In genomic region chr12:115440438-115440837, GRCh38 we compare ENCODE assay signal across 13 cellular contexts.
DNase-seq lines count a peak whose midpoint lies in the region; ATAC-seq and TF ChIP-seq lines count a peak whose summit lies in the region.
"Had no signal": no experiment of that assay in that cellular context is flagged by ENCODE, and none has a peak within 500 bp of the region (broad histone marks: within the 10 kb centered on the region; RNA-seq: fewer than 3 reads in every experiment).

No MANE protein-coding gene starts in this region.

- peak; percentile 14 for DNase-seq in HCEC 1CT
- DNase-seq in SK-N-SH: no peak
- DNase-seq in fibroblast of the aortic adventitia (ENCODE audit: low read depth): peak; percentile 61
- DNase-seq in stomach: peak; percentile 42
- DNase-seq in coronary artery (ENCODE audit: low spot score): no peak
- no peak for DNase-seq in stimulated activated CD4-positive, alpha-beta T cell treated with anti-CD3 and anti-CD28 coated beads, Interleukin-4, amount 100 ng/mL, for 4 hours
- DNase-seq: mucosa of descending colon, NCI-H526, spleen, T-helper 17 cell had no signal

- no peak for TF ChIP-seq POLR2A in stomach (IDR thresholded peaks at IDR 0.05)

- TF ChIP-seq RAD21 in SK-N-SH (IDR thresholded peaks at IDR 0.05; ENCODE audit: low read length): no peak

- no peaks in the 10 kb centered on the region for H3K9me2 ChIP-seq in SK-N-SH

- H4K20me1 ChIP-seq in SK-N-SH (ENCODE audit: insufficient read depth): no peaks in the 10 kb centered on the region

- H3K79me2 ChIP-seq in SK-N-SH (ENCODE audit: insufficient read depth): no peaks in the 10 kb centered on the region

- H3K9me3 ChIP-seq in SK-N-SH: no peaks in the 10 kb centered on the region
- no peaks in the 10 kb centered on the region for H3K9me3 ChIP-seq in stomach
- H3K9me3 ChIP-seq: ascending aorta, mucosa of descending colon, spleen had no signal

- TF ChIP-seq CTCF in SK-N-SH (IDR thresholded peaks at IDR 0.05): no peak
- TF ChIP-seq CTCF in fibroblast of the aortic adventitia (IDR thresholded peaks at IDR 0.05; ENCODE audit: insufficient read depth, low read length): no peak
- TF ChIP-seq CTCF in stomach (IDR thresholded peaks at IDR 0.05): no peak
- TF ChIP-seq CTCF in coronary artery (IDR thresholded peaks at IDR 0.05): no peak

- no peak for ATAC-seq in HG03469 (IDR thresholded peaks at IDR 0.05; ENCODE audit: unreplicated experiment)
- ATAC-seq: mucosa of descending colon; stimulated activated effector memory CD8-positive, alpha-beta T cell treated with anti-CD3 and anti-CD28 coated beads, Interleukin-12 subunit alpha, Interleukin-12 subunit beta, amount 100 ng/mL, for 72 hours; T-helper 17 cell had no signal

- POLR2A ChIA-PET in SK-N-SH (lab: Yijun Ruan, JAX): no interaction called here

- H3K4me3 ChIP-seq in SK-N-SH (ENCODE audit: low read depth in 2 of 2, low read length in 1 of 2) (no peak overlapping the region), fibroblast of the aortic adventitia (ENCODE audit: low read depth, low read length) (no peak overlapping the region), stomach (no peak overlapping the region), coronary artery (no peak overlapping the region)
- H3K4me3 ChIP-seq: ascending aorta, mucosa of descending colon, spleen had no signal

- H3K4me1 ChIP-seq in SK-N-SH (ENCODE audit: control insufficient read depth in 1 of 2, insufficient read depth in 2 of 2, low read depth in 1 of 2, low read length in 1 of 2) (no peaks in the 10 kb centered on the region; a peak in 1 of 4 replicates), stomach (no peaks in the 10 kb centered on the region)
- H3K4me1 ChIP-seq: ascending aorta, spleen had no signal

- CTCF ChIA-PET in SK-N-SH (lab: Yijun Ruan, JAX): no interaction called here

- TF ChIP-seq EP300 in SK-N-SH (IDR thresholded peaks at IDR 0.05; ENCODE audit: borderline replicate concordance in 1 of 2, low read depth in 1 of 2, low read length in 1 of 2) (no peak; a peak in 1 of 4 replicates), stomach (IDR thresholded peaks at IDR 0.05) (no peak)

- intact Hi-C loops in stomach (cut with DNase I; ENCODE audit: low total_unique reads): no loop called here

- H3K36me3 ChIP-seq in SK-N-SH (replicated peaks in 1 of 2; ENCODE audit: control insufficient read depth in 1 of 2, insufficient read depth in 2 of 2, low read length in 1 of 2) (no peaks in the 10 kb centered on the region), stomach (no peaks in the 10 kb centered on the region)
- H3K36me3 ChIP-seq: ascending aorta, spleen had no signal

- H3K27me3 ChIP-seq in SK-N-SH (ENCODE audit: insufficient read depth) (no peaks in the 10 kb centered on the region), stomach (no peaks in the 10 kb centered on the region)
- H3K27me3 ChIP-seq: ascending aorta, spleen had no signal

- H3K27ac ChIP-seq in SK-N-SH (ENCODE audit: low read depth in 2 of 2, low read length in 1 of 2) (0 out of 4 replicates have a peak overlapping the region, but pooled peaks of 1 of the 2 experiments have one; percentile 12), stomach (no peak overlapping the region), coronary artery (no peak overlapping the region)
- H3K27ac ChIP-seq: ascending aorta, spleen had no signal

- no peak overlapping the region for H3K9ac ChIP-seq in SK-N-SH

- H3K4me2 ChIP-seq in SK-N-SH: peak overlapping the region; percentile 18; the same call in 1 of the 2 replicates

- no peak overlapping the region for H2AFZ ChIP-seq in SK-N-SH (ENCODE audit: low read depth)

- H3F3A ChIP-seq in SK-N-SH (replicated peaks; ENCODE audit: insufficient read depth): no peaks in the 10 kb centered on the region

- WGBS in SK-N-SH (ENCODE audit: low lambda C conversion rate): 29% methylated on average over 3 of the region's 3 CpGs
- 44 to 61% (median 58%) methylated on average over 3 of the region's 3 CpGs for WGBS in stomach, 5 donors

TF ChIP-seq in SK-N-SH, 30 proteins besides CTCF, POLR2A, EP300 and RAD21:
- TF ChIP-seq IRF3 (IDR thresholded peaks at IDR 0.05; ENCODE audit: low read depth, low read length): no peak
- TF ChIP-seq, protein P1, sequence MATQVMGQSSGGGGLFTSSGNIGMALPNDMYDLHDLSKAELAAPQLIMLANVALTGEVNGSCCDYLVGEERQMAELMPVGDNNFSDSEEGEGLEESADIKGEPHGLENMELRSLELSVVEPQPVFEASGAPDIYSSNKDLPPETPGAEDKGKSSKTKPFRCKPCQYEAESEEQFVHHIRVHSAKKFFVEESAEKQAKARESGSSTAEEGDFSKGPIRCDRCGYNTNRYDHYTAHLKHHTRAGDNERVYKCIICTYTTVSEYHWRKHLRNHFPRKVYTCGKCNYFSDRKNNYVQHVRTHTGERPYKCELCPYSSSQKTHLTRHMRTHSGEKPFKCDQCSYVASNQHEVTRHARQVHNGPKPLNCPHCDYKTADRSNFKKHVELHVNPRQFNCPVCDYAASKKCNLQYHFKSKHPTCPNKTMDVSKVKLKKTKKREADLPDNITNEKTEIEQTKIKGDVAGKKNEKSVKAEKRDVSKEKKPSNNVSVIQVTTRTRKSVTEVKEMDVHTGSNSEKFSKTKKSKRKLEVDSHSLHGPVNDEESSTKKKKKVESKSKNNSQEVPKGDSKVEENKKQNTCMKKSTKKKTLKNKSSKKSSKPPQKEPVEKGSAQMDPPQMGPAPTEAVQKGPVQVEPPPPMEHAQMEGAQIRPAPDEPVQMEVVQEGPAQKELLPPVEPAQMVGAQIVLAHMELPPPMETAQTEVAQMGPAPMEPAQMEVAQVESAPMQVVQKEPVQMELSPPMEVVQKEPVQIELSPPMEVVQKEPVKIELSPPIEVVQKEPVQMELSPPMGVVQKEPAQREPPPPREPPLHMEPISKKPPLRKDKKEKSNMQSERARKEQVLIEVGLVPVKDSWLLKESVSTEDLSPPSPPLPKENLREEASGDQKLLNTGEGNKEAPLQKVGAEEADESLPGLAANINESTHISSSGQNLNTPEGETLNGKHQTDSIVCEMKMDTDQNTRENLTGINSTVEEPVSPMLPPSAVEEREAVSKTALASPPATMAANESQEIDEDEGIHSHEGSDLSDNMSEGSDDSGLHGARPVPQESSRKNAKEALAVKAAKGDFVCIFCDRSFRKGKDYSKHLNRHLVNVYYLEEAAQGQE (IDR thresholded peaks at IDR 0.05; ENCODE audit: low read depth, low read length): no peak
- TF ChIP-seq, protein P2, sequence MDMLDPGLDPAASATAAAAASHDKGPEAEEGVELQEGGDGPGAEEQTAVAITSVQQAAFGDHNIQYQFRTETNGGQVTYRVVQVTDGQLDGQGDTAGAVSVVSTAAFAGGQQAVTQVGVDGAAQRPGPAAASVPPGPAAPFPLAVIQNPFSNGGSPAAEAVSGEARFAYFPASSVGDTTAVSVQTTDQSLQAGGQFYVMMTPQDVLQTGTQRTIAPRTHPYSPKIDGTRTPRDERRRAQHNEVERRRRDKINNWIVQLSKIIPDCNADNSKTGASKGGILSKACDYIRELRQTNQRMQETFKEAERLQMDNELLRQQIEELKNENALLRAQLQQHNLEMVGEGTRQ (IDR thresholded peaks at IDR 0.05; ENCODE audit: borderline replicate concordance, low read depth, low read length): no peak
- peak; percentile 64; the same call in 1 of the 2 replicates for TF ChIP-seq RXRA (IDR thresholded peaks at IDR 0.05; ENCODE audit: borderline replicate concordance, low read depth)
- peak; percentile 51 for TF ChIP-seq JUND (IDR thresholded peaks at IDR 0.05)
- TF ChIP-seq FOXM1 (IDR thresholded peaks at IDR 0.05; ENCODE audit: low read depth): no peak
- TF ChIP-seq FOSL2 (IDR thresholded peaks at IDR 0.05; ENCODE audit: borderline replicate concordance, low read depth): peak; percentile 57
- TF ChIP-seq PBX3 (IDR thresholded peaks at IDR 0.05): peak; percentile 21; the same call in 1 of the 2 replicates
- peak; percentile 57 for TF ChIP-seq TCF12 (IDR thresholded peaks at IDR 0.05)
- TF ChIP-seq NFIC (IDR thresholded peaks at IDR 0.05; ENCODE audit: borderline replicate concordance): peak; percentile 93

Comparison
In these comparisons a context has a peak if more than half of its experiments do, and no peak if none do; other contexts are left out.
1. DNase-seq: peak in HCEC 1CT (single experiment), fibroblast of the aortic adventitia (single experiment) and stomach (single experiment); none in SK-N-SH (single experiment), coronary artery (single experiment) and stimulated activated CD4-positive, alpha-beta T cell treated with anti-CD3 and anti-CD28 coated beads, Interleukin-4, amount 100 ng/mL, for 4 hours (0 of 2).